In genomic region chr3:189902230-189903186, GRCh38 we compare ENCODE assay signal across 28 cellular contexts.
DNase-seq lines count a peak whose midpoint lies in the region; TF ChIP-seq lines count a peak whose summit lies in the region.
"Had no signal": no experiment of that assay in that cellular context is flagged by ENCODE, and none has a peak within 500 bp of the region (broad histone marks: within the 10 kb centered on the region; RNA-seq: fewer than 3 reads in every experiment).

No MANE protein-coding gene starts in this region.

- peaks cover 0 to 1% (median 0%) of the 10 kb centered on the region in 3 donors for H3K36me3 ChIP-seq in esophagus squamous epithelium
- no peaks in the 10 kb centered on the region for H3K36me3 ChIP-seq in mucosa of rectum (ENCODE audit: control insufficient read depth in 2 of 2, insufficient read depth in 2 of 2, low read length in 2 of 2)
- H3K36me3 ChIP-seq: left lung, thoracic aorta, vagina had no signal

- peaks cover 0 to 9% (median 0%) of the 10 kb centered on the region in 4 donors for H3K27me3 ChIP-seq in esophagus squamous epithelium
- H3K27me3 ChIP-seq in mucosa of rectum (ENCODE audit: control insufficient read depth in 2 of 2, insufficient read depth in 2 of 2, low read length in 2 of 2), result no peaks in the 10 kb centered on the region
- H3K27me3 ChIP-seq: left lung, vagina had no signal

- no peaks in the 10 kb centered on the region for H3K9me3 ChIP-seq in esophagus squamous epithelium
- no peaks in the 10 kb centered on the region for H3K9me3 ChIP-seq in mucosa of rectum (ENCODE audit: control insufficient read depth in 2 of 2, low read length in 2 of 2)
- H3K9me3 ChIP-seq: left lung, thoracic aorta, vagina had no signal

- H3K4me1 ChIP-seq in esophagus squamous epithelium, result peaks cover 3 to 45% (median 4%) of the 10 kb centered on the region in 3 donors
- peaks cover 4 to 21% of the 10 kb centered on the region in 2 donors for H3K4me1 ChIP-seq in mucosa of rectum (ENCODE audit: control insufficient read depth in 2 of 2, insufficient read depth in 2 of 2, low read length in 2 of 2)
- H3K4me1 ChIP-seq: left lung, vagina had no signal

- H3K4me3 ChIP-seq in esophagus squamous epithelium, result no peak overlapping the region
- H3K4me3 ChIP-seq in mucosa of rectum (ENCODE audit: low read length in 2 of 2), result no peak overlapping the region
- H3K4me3 ChIP-seq: left lung, skin epidermis, thoracic aorta, vagina had no signal

- no peak for TF ChIP-seq POLR2A in esophagus squamous epithelium (IDR thresholded peaks at IDR 0.05)

- no peak overlapping the region for H3K9ac ChIP-seq in mucosa of rectum (ENCODE audit: low read depth in 1 of 2, low read length in 2 of 2)

- TF ChIP-seq CTCF in esophagus squamous epithelium (IDR thresholded peaks at IDR 0.05), result no peak

- 83 to 88% methylated on average over 2 of the region's 2 CpGs for WGBS in esophagus squamous epithelium, 2 donors

- intact Hi-C loops in esophagus squamous epithelium (cut with DNase I), result no loop called here

- DNase-seq in AG20443 (ENCODE audit: low spot score), result peak; percentile 9
- DNase-seq in HT1080 (ENCODE audit: low read depth), result peak; percentile 48
- DNase-seq in esophagus squamous epithelium (lab: John Stamatoyannopoulos, UW), result no peak
- no peak for DNase-seq in SIG-M5 treated with dmso at 0.1 percent for 504 hours (lab: John Stamatoyannopoulos, UW; ENCODE audit: unreplicated experiment)
- no peak for DNase-seq in DMS153 (lab: John Stamatoyannopoulos, UW)
- no peak for DNase-seq in NCI-H2029 treated with DMSO at 0.1 percent for 48 hours (lab: John Stamatoyannopoulos, UW)
- no peak for DNase-seq in activated CD4-positive, alpha-beta T cell treated with anti-CD3 and anti-CD28 coated beads for 1 hour
- DNase-seq: activated CD8-positive, alpha-beta memory T cell treated with anti-CD3 and anti-CD28 coated beads for 24 hours; activated naive CD4-positive, alpha-beta T cell treated with anti-CD3 and anti-CD28 coated beads for 36 hours; activated T-cell treated with anti-CD3 and anti-CD28 coated beads, Interleukin-2, amount 50 U/mL, for 4 hours; CD4-positive, CD25-positive, alpha-beta regulatory T cell; cerebellar nuclear complex; DMS 273 treated with DMSO at 0.1 percent for 48 hours; GF-D8; head of caudate nucleus; Karpas-422; left lung; NCI-H1048; NCI-H1930; NCI-H345; OCI-M1; SHP77 treated with DMSO at 0.1 percent for 48 hours; stimulated activated CD4-positive, alpha-beta T cell treated with anti-CD3 and anti-CD28 coated beads, Interleukin-2, amount 100 ng/mL, for 24 hours; T-cell had no signal

- H3K27ac ChIP-seq in esophagus squamous epithelium (peak overlapping the region in 3 of 4 donors; percentile 29 to 88 (median 87)), mucosa of rectum (ENCODE audit: low read depth in 2 of 2, low read length in 2 of 2) (peak overlapping the region; percentile 53 to 77)
- H3K27ac ChIP-seq: left lung, thoracic aorta, vagina had no signal

Comparison
In these comparisons a context has a peak if more than half of its experiments do, and no peak if none do; other contexts are left out.
1. DNase-seq: peak in AG20443 (single experiment) and HT1080 (single experiment); none in esophagus squamous epithelium (single experiment), SIG-M5 treated with dmso at 0.1 percent for 504 hours (single experiment), DMS153 (single experiment), NCI-H2029 treated with DMSO at 0.1 percent for 48 hours (single experiment) and activated CD4-positive, alpha-beta T cell treated with anti-CD3 and anti-CD28 coated beads for 1 hour (single experiment).